Comparison of ENCODE assay signal across 14 cellular contexts in the genomic region with DNA sequence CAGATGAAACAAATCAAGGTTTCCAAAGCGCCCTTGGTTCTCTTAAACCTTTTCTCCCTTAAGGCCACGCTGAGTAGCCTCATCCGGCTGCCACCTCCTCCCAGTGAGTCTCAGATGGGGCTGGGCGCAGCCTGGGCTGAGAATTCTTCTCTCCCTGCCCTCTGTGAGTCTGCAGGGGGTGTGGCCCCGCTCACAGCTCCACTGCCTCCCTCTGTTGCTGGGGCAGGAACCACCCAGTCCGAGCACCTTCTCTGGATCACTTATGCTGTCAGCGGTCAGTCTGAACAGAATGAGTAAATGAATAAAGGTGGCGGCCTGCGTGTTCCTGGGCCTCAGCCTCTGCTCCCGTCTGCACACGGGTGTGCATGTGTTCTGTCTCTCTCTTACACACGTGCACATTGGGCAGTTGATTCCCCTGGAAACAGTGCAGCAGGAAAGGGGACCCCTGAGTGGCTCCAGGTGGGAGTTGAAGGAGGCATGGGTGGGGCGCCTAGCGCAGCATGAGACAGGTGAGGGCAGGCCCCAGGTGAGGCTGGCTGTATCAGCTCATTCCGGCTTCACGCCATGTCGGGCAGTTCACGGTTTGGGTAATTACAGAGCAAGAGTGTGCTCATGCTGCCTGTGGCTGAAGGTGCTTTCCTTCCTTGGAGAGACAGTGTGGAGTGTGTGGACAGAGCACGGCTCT. TPM values are rescaled to one million over a fixed set of nuclear protein-coding genes. Genes with fewer than 3 reads are reported as not detected.
DNase-seq lines count a peak whose midpoint lies in the region; ATAC-seq and TF ChIP-seq lines count a peak whose summit lies in the region.
"Had no signal": no experiment of that assay in that cellular context is flagged by ENCODE, and none has a peak within 500 bp of the region (broad histone marks: within the 10 kb centered on the region; RNA-seq: fewer than 3 reads in every experiment).

No MANE protein-coding gene starts in this region.

- peak overlapping the region; percentile 20 for H3K4me3 Mint-ChIP-seq in neural crest cell

- H3K27me3 Mint-ChIP-seq in neural crest cell (ENCODE audit: low read depth) = peaks cover 58% of the 10 kb centered on the region

- H3K4me1 Mint-ChIP-seq in neural crest cell = peaks cover 20% of the 10 kb centered on the region

- peaks cover 2% of the 10 kb centered on the region for H3K36me3 Mint-ChIP-seq in neural crest cell (ENCODE audit: low read depth)

- TF ChIP-seq CTCF in epithelial cell of esophagus (IDR thresholded peaks at IDR 0.05; ENCODE audit: insufficient read depth, low read depth, low read length, missing control alignments) = no peak
- no peak for TF ChIP-seq CTCF in neural crest cell (conservative IDR thresholded peaks at IDR 0.05)

- no peak overlapping the region for H3K27ac Mint-ChIP-seq in neural crest cell (ENCODE audit: unreplicated experiment)

- DNase-seq in A172 (ENCODE audit: low spot score) = peak; percentile 55
- DNase-seq in HK-2 (ENCODE audit: unreplicated experiment) = peak; percentile 92
- DNase-seq in epithelial cell of esophagus (ENCODE audit: low read depth) = peak; percentile 46
- DNase-seq in neural crest cell (ENCODE audit: low read depth, low spot score) = no peak
- no peak for DNase-seq in SKM-1 treated with dmso at 0.1 percent for 144 hours (lab: John Stamatoyannopoulos, UW; ENCODE audit: unreplicated experiment)
- DNase-seq in NCI-H2196 (lab: John Stamatoyannopoulos, UW; ENCODE audit: unreplicated experiment) = no peak
- DNase-seq: activated CD4-positive, CD25-positive, alpha-beta regulatory T cell; activated T-cell treated with anti-CD3 and anti-CD28 coated beads, Interleukin-2, amount 50 U/mL, for 1 hour; NCI-H345; SHP77; stimulated activated CD4-positive, alpha-beta T cell treated with anti-CD3 and anti-CD28 coated beads, Interleukin-15, amount 100 ng/mL, for 24 hours had no signal

- ATAC-seq in GM19328 (IDR thresholded peaks at IDR 0.05; ENCODE audit: unreplicated experiment) (no peak), HG02763 (IDR thresholded peaks at IDR 0.05; ENCODE audit: unreplicated experiment) (no peak)

- H3K9me3 Mint-ChIP-seq in neural crest cell = no peaks in the 10 kb centered on the region

- no peak overlapping the region for H3K4me3 ChIP-seq in epithelial cell of esophagus (ENCODE audit: low read length)
- H3K4me3 ChIP-seq: ascending aorta had no signal

RNA-seq across cellular contexts. Expression of a gene that starts 4.3 kb away (rescaled TPM):
- total RNA-seq in A172 (2014; rRNA removed; shearing (Covaris generic)) = 0.57 and 0.86 TPM in 2 replicates
- 2.7 and 4.1 TPM in 2 replicates for total RNA-seq in neural crest cell

Comparison
In these comparisons a context has a peak if more than half of its experiments do, and no peak if none do; other contexts are left out.
1. DNase-seq: peak in A172 (single experiment), HK-2 (single experiment) and epithelial cell of esophagus (single experiment); none in neural crest cell (single experiment), SKM-1 treated with dmso at 0.1 percent for 144 hours (single experiment) and NCI-H2196 (single experiment).